ENCODE assay signal across 1 cellular context in the genomic region with DNA sequence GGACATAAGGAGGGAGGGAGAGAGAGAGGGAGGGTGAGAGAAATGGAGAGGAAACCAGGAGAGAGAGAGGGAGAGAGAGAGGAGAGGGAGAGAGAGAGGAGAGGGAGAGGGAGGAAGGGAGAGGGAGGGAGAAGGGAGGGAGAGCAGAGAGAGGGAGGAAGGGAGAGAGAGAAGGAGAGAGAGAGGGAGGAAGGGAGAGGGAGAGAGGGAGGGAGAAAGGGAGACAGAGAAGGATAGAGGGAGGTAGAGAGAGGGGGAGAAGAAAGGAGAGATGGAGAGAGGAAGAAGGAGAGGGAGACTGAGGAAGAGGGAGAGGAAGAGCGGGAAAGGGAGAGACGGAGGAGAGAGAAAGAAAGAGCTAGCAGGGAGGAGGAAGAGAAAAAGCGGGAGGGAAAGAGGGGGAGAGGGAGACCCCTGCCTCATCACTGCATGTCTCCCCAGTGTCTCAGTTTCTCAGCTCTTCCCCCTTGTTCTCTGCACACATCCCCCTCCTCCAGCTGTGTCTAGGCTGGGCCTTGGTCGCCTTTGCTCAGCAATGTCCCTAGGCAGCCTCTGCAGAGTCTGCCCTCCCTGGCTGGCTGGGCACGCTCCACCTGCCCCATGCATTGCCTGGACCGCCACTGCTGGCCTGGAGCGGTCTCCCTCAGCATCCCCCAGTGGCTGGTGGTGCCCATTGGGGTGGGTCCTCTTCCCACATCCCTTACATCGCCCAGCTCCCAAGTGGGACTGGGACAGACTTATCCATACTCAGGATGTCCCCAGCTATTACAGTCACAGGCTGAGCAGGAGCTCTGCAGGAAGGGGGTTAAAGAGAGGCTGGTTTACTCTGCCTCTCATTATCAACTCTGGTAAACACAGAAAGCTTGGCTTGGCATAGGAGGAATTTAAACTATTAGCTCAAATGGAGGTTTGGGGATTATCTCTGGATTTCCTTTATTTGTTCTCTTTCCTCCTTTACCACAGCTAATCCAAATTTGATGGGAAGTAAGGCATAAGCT.
TF ChIP-seq lines count a peak whose summit lies in the region.

No MANE protein-coding gene starts in this region.

TF ChIP-seq in IMR-90, 13 proteins besides CTCF, POLR2A, EP300 and RAD21:
- TF ChIP-seq MAZ (IDR thresholded peaks at IDR 0.05; ENCODE audit: borderline replicate concordance, low read depth, low read length) (no peak), RCOR1 (IDR thresholded peaks at IDR 0.05; ENCODE audit: insufficient replicate concordance, low read length) (no peak), MXI1 (IDR thresholded peaks at IDR 0.05; ENCODE audit: borderline replicate concordance, low read depth, low read length) (no peak), SMC3 (IDR thresholded peaks at IDR 0.05; ENCODE audit: low read depth, low read length) (no peak), NFE2L2 (IDR thresholded peaks at IDR 0.05; ENCODE audit: low read depth, low read length) (no peak), RFX5 (IDR thresholded peaks at IDR 0.05; ENCODE audit: low read depth, low read length) (no peak), BHLHE40 (IDR thresholded peaks at IDR 0.05; ENCODE audit: low read depth, low read length) (no peak), CEBPB (IDR thresholded peaks at IDR 0.05; ENCODE audit: low read depth, low read length) (no peak), FOS (IDR thresholded peaks at IDR 0.05; ENCODE audit: low read depth, low read length) (no peak)
